13 cellular contexts compared by ENCODE assay signal in genomic region chr6:33421344-33421643, GRCh38. TPM values are rescaled to one million over a fixed set of nuclear protein-coding genes. Genes with fewer than 3 reads are reported as not detected.
DNase-seq lines count a peak whose midpoint lies in the region; ATAC-seq, FAIRE-seq and TF ChIP-seq lines count a peak whose summit lies in the region.
"Had no signal": no experiment of that assay in that cellular context is flagged by ENCODE, and none has a peak within 500 bp of the region (broad histone marks: within the 10 kb centered on the region; RNA-seq: fewer than 3 reads in every experiment).

No MANE protein-coding gene starts in this region.

- POLR2A ChIA-PET in naive thymus-derived CD8-positive, alpha-beta T cell (lab: Charles Lee): no interaction called here

- H3K4me1 Mint-ChIP-seq in stimulated activated naive CD8-positive, alpha-beta T cell treated with anti-CD3 and anti-CD28 coated beads, Interleukin-15, Interleukin-2, amounts not matched to agents 100 ng/mL and 50 ng/mL, for 24 hours (ENCODE audit: low read depth): peaks cover 63% of the 10 kb centered on the region
- peaks cover 42% of the 10 kb centered on the region for H3K4me1 Mint-ChIP-seq in astrocyte (ENCODE audit: low read depth, unreplicated experiment)
- H3K4me1 Mint-ChIP-seq in naive thymus-derived CD8-positive, alpha-beta T cell: peaks cover 53 to 92% (median 78%) of the 10 kb centered on the region in 4 donors

- H3K36me3 Mint-ChIP-seq in stimulated activated naive CD8-positive, alpha-beta T cell treated with anti-CD3 and anti-CD28 coated beads, Interleukin-15, Interleukin-2, amounts not matched to agents 100 ng/mL and 50 ng/mL, for 24 hours (ENCODE audit: low read depth): peaks cover 12% of the 10 kb centered on the region
- peaks cover 7% of the 10 kb centered on the region for H3K36me3 Mint-ChIP-seq in astrocyte (ENCODE audit: low read depth, unreplicated experiment)
- H3K36me3 Mint-ChIP-seq in naive thymus-derived CD8-positive, alpha-beta T cell: peaks cover 0 to 4% (median 0%) of the 10 kb centered on the region in 3 donors

- peaks cover 7% of the 10 kb centered on the region for H4K20me1 ChIP-seq in astrocyte (ENCODE audit: insufficient read depth, low read length)

- no peaks in the 10 kb centered on the region for H3K9me3 Mint-ChIP-seq in stimulated activated naive CD8-positive, alpha-beta T cell treated with anti-CD3 and anti-CD28 coated beads, Interleukin-15, Interleukin-2, amounts not matched to agents 100 ng/mL and 50 ng/mL, for 24 hours
- no peaks in the 10 kb centered on the region for H3K9me3 Mint-ChIP-seq in astrocyte (ENCODE audit: unreplicated experiment)
- H3K9me3 Mint-ChIP-seq in naive thymus-derived CD8-positive, alpha-beta T cell: no peaks in the 10 kb centered on the region

- H3K9ac ChIP-seq in astrocyte (ENCODE audit: low read length): no peak overlapping the region

- no peak for FAIRE-seq in astrocyte (lab: Jason Lieb, UNC)
- FAIRE-seq: pancreas had no signal

- H3K27me3 Mint-ChIP-seq in stimulated activated naive CD8-positive, alpha-beta T cell treated with anti-CD3 and anti-CD28 coated beads, Interleukin-15, Interleukin-2, amounts not matched to agents 100 ng/mL and 50 ng/mL, for 24 hours: no peaks in the 10 kb centered on the region
- no peaks in the 10 kb centered on the region for H3K27me3 Mint-ChIP-seq in astrocyte (ENCODE audit: low read depth, unreplicated experiment)
- no peaks in the 10 kb centered on the region for H3K27me3 Mint-ChIP-seq in naive thymus-derived CD8-positive, alpha-beta T cell

- H3K36me3 ChIP-seq in astrocyte (ENCODE audit: insufficient read depth, low read length): no peaks in the 10 kb centered on the region
- H3K36me3 ChIP-seq: gastroesophageal sphincter, left lung, pancreas had no signal

- H3K27ac Mint-ChIP-seq in stimulated activated naive CD8-positive, alpha-beta T cell treated with anti-CD3 and anti-CD28 coated beads, Interleukin-15, Interleukin-2, amounts not matched to agents 100 ng/mL and 50 ng/mL, for 24 hours: peak overlapping the region; percentile 57
- H3K27ac Mint-ChIP-seq in astrocyte (ENCODE audit: unreplicated experiment): peak overlapping the region; percentile 6
- peak overlapping the region in 9 of 10 donors; percentile 8 to 89 (median 76) for H3K27ac Mint-ChIP-seq in naive thymus-derived CD8-positive, alpha-beta T cell

- peak overlapping the region; percentile 15 for H3K4me3 Mint-ChIP-seq in stimulated activated naive CD8-positive, alpha-beta T cell treated with anti-CD3 and anti-CD28 coated beads, Interleukin-15, Interleukin-2, amounts not matched to agents 100 ng/mL and 50 ng/mL, for 24 hours
- peak overlapping the region; percentile 85 for H3K4me3 Mint-ChIP-seq in astrocyte (ENCODE audit: unreplicated experiment)
- peak overlapping the region; percentile 4 to 91 (median 64) for H3K4me3 Mint-ChIP-seq in naive thymus-derived CD8-positive, alpha-beta T cell

- ATAC-seq in stimulated activated naive CD8-positive, alpha-beta T cell treated with anti-CD3 and anti-CD28 coated beads, Interleukin-15, Interleukin-2, amounts not matched to agents 100 U/mL and 50 U/mL, for 24 hours: no peak
- ATAC-seq in naive thymus-derived CD8-positive, alpha-beta T cell: no peak
- ATAC-seq in GM19452 (IDR thresholded peaks at IDR 0.05; ENCODE audit: unreplicated experiment): no peak
- ATAC-seq: gastroesophageal sphincter, left lung, pancreas had no signal

- DNase-seq in stimulated activated naive CD8-positive, alpha-beta T cell treated with anti-CD3 and anti-CD28 coated beads, Interleukin-15, Interleukin-2, amounts not matched to agents 100 U/mL and 50 U/mL, for 24 hours: no peak
- DNase-seq in astrocyte (ENCODE audit: low read depth): no peak
- DNase-seq in naive thymus-derived CD8-positive, alpha-beta T cell: no peak
- no peak for DNase-seq in cardiac septum (ENCODE audit: low spot score)
- no peak for DNase-seq in DMS 273 (lab: John Stamatoyannopoulos, UW; ENCODE audit: unreplicated experiment)
- DNase-seq in NCI-H1048 (lab: John Stamatoyannopoulos, UW): no peak
- DNase-seq: effector CD8-positive, alpha-beta T cell; left lung; NCI-H2029 treated with DMSO at 0.1 percent for 48 hours; pancreas had no signal

- TF ChIP-seq CTCF in astrocyte (IDR thresholded peaks at IDR 0.05; ENCODE audit: insufficient read depth, low read depth, low read length): no peak

- H2AFZ ChIP-seq in astrocyte (ENCODE audit: low read depth, low read length): no peak overlapping the region

- no peak overlapping the region for H3K4me3 ChIP-seq in astrocyte (ENCODE audit: insufficient read depth, low read depth, low read length)
- H3K4me3 ChIP-seq: left lung, pancreas had no signal

- H3K4me1 ChIP-seq in astrocyte (ENCODE audit: insufficient read depth, low read length): peaks cover 30% of the 10 kb centered on the region

- intact Hi-C loops in cardiac septum (cut with DNase I): no loop called here

- no peaks in the 10 kb centered on the region for H3K9me3 ChIP-seq in astrocyte (ENCODE audit: insufficient read depth, low read depth, low read length)
- H3K9me3 ChIP-seq: gastroesophageal sphincter, left lung, pancreas had no signal

- H3K4me2 ChIP-seq in astrocyte (ENCODE audit: low read length): peak overlapping the region; percentile 97

- no peak overlapping the region for H3K27ac ChIP-seq in astrocyte (ENCODE audit: low read depth, low read length)
- H3K27ac ChIP-seq: left lung, pancreas had no signal

- peaks cover 19% of the 10 kb centered on the region for H3K79me2 ChIP-seq in astrocyte (ENCODE audit: insufficient read depth, low read length)

- H3K27me3 ChIP-seq in astrocyte (ENCODE audit: insufficient read depth, low read length): no peaks in the 10 kb centered on the region
- H3K27me3 ChIP-seq: gastroesophageal sphincter, left lung, pancreas had no signal

RNA-seq across cellular contexts. Expression of gene SYNGAP1, which starts 1.4 kb away (rescaled TPM):
- total RNA-seq in astrocyte (34.5 and 36.1 TPM in 2 replicates), cardiac septum (9.0 TPM)
- 10 to 100 TPM; 57.0 to 66.6 TPM for total RNA-seq in naive thymus-derived CD8-positive, alpha-beta T cell
- 1 to 10 TPM in 2 of 3 donors, under 1 TPM in 1; 0.38 to 1.9 (median 1.4) TPM for polyA plus RNA-seq in naive thymus-derived CD8-positive, alpha-beta T cell

RNA-seq across cellular contexts. Expression of gene CUTA, which starts 3.4 kb away (rescaled TPM):
- total RNA-seq in astrocyte (232 and 256 TPM in 2 replicates), cardiac septum (94.6 TPM)
- total RNA-seq in naive thymus-derived CD8-positive, alpha-beta T cell: 100 to 1,000 TPM; 198 to 201 TPM
- polyA plus RNA-seq in naive thymus-derived CD8-positive, alpha-beta T cell: 100 to 1,000 TPM; 338 to 441 (median 385) TPM

RNA-seq across cellular contexts. Expression of gene PHF1, which starts 10.5 kb away (rescaled TPM):
- total RNA-seq in astrocyte: 29.7 and 34.3 TPM in 2 replicates
- 100 to 1,000 TPM; 213 to 223 TPM for total RNA-seq in naive thymus-derived CD8-positive, alpha-beta T cell
- 10 to 100 TPM; 44.3 to 71.4 (median 45.3) TPM for polyA plus RNA-seq in naive thymus-derived CD8-positive, alpha-beta T cell
- 74.8 TPM for total RNA-seq in cardiac septum

RNA-seq across cellular contexts. Expression of gene KIFC1, which starts 29.7 kb away (rescaled TPM):
- total RNA-seq in astrocyte: 2.9 and 4.2 TPM in 2 replicates
- total RNA-seq in naive thymus-derived CD8-positive, alpha-beta T cell: 1 to 10 TPM in 1 of 2 experiments, under 1 TPM in 1; 0.60 to 1.2 TPM
- polyA plus RNA-seq in naive thymus-derived CD8-positive, alpha-beta T cell: under 1 TPM in 2 of 3 donors, not detected in 1; 0.26 to 0.46 TPM
- total RNA-seq in cardiac septum: 0.24 TPM

RNA-seq across cellular contexts. Expression of gene ZBTB9, which starts 33.1 kb away (rescaled TPM):
- total RNA-seq in astrocyte (9.8 and 10.4 TPM in 2 replicates), cardiac septum (4.5 TPM)
- total RNA-seq in naive thymus-derived CD8-positive, alpha-beta T cell: 10 to 100 TPM; 10.6 to 11.9 TPM
- 10 to 100 TPM in 1 of 3 donors, 1 to 10 TPM in 2; 3.7 to 10.4 (median 6.4) TPM for polyA plus RNA-seq in naive thymus-derived CD8-positive, alpha-beta T cell

Comparison
In these comparisons a context has a peak if more than half of its experiments do, and no peak if none do; other contexts are left out.
1. H3K27ac Mint-ChIP-seq: peak in every context shown above with its lines; median percentile 76 in naive thymus-derived CD8-positive, alpha-beta T cell; 57 in stimulated activated naive CD8-positive, alpha-beta T cell treated with anti-CD3 and anti-CD28 coated beads, Interleukin-15, Interleukin-2, amounts not matched to agents 100 ng/mL and 50 ng/mL, for 24 hours; 6 in astrocyte.
2. H3K4me3 Mint-ChIP-seq: peak in every context shown above with its lines; median percentile 85 in astrocyte; 64 in naive thymus-derived CD8-positive, alpha-beta T cell; 15 in stimulated activated naive CD8-positive, alpha-beta T cell treated with anti-CD3 and anti-CD28 coated beads, Interleukin-15, Interleukin-2, amounts not matched to agents 100 ng/mL and 50 ng/mL, for 24 hours.